Comparison of ENCODE assay signal across 12 cellular contexts in the genomic region with DNA sequence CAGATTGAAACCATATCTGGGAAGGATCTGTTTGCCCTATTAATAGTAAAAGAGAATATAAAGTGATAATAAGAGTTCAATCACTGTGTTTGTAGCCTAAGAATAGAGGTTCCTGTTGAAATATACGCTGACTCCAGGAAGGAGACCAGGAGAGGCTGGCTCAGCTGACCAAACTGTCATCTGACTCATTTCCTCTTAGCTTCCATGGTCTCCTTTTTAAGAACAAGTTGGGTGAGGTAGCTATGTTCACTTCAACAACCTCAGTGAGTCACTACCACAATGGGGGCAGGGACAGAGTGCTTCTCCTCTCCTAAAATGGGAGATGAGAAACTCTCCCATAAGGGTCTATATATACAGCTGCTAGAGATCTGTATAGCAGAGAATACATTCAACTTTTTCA.
DNase-seq lines count a peak whose midpoint lies in the region; FAIRE-seq and TF ChIP-seq lines count a peak whose summit lies in the region.
"Had no signal": no experiment of that assay in that cellular context is flagged by ENCODE, and none has a peak within 500 bp of the region (broad histone marks: within the 10 kb centered on the region; RNA-seq: fewer than 3 reads in every experiment).

No MANE protein-coding gene starts in this region.

- no peak overlapping the region for H3K4me3 Mint-ChIP-seq in progenitor cell of endocrine pancreas (ENCODE audit: low read depth)
- H3K4me3 Mint-ChIP-seq: activated naive CD4-positive, alpha-beta T cell treated with anti-CD3 and anti-CD28 coated beads, Interleukin-2, amount 50 U/mL, for 24 hours; stimulated activated naive CD8-positive, alpha-beta T cell treated with anti-CD3 and anti-CD28 coated beads, Interleukin-15, Interleukin-2, amounts not matched to agents 100 ng/mL and 50 ng/mL, for 24 hours had no signal

- H3K4ac ChIP-seq in trophoblast cell (ENCODE audit: low read depth, low read length), result no peak overlapping the region

- H3K36me3 Mint-ChIP-seq in progenitor cell of endocrine pancreas (ENCODE audit: insufficient read depth), result no peaks in the 10 kb centered on the region

- no peak overlapping the region for H3K4me3 ChIP-seq in bronchial epithelial cell (ENCODE audit: low read depth, low read length)
- no peak overlapping the region for H3K4me3 ChIP-seq in trophoblast cell (ENCODE audit: low read depth, low read length)
- H3K4me3 ChIP-seq in ascending aorta, result no peak overlapping the region
- H3K4me3 ChIP-seq: SK-N-MC had no signal

- peak overlapping the region; percentile 88 for H4K91ac ChIP-seq in trophoblast cell (ENCODE audit: low read depth, low read length)

- H3K4me1 ChIP-seq in trophoblast cell (ENCODE audit: control insufficient read depth in 1 of 2, insufficient read depth in 2 of 2, low read length in 2 of 2) (peaks cover 2 to 6% of the 10 kb centered on the region in 2 experiments), ascending aorta (no peaks in the 10 kb centered on the region)

- no peak overlapping the region for H4K12ac ChIP-seq in trophoblast cell (ENCODE audit: low read depth, low read length)

- TF ChIP-seq CTCF in bronchial epithelial cell (IDR thresholded peaks at IDR 0.05; ENCODE audit: insufficient read depth, low read length, severe bottlenecking), result no peak
- TF ChIP-seq CTCF in ascending aorta (IDR thresholded peaks at IDR 0.05), result no peak
- TF ChIP-seq CTCF in progenitor cell of endocrine pancreas (IDR thresholded peaks at IDR 0.05; ENCODE audit: unreplicated experiment), result no peak

- DNase-seq in DMS53 (lab: John Stamatoyannopoulos, UW) (peak; percentile 17), DMS53 treated with DMSO at 0.1 percent for 48 hours (lab: John Stamatoyannopoulos, UW; ENCODE audit: unreplicated experiment) (no peak), NCI-H2029 treated with DMSO at 0.1 percent for 48 hours (lab: John Stamatoyannopoulos, UW) (peak; percentile 37), bronchial epithelial cell (ENCODE audit: low read depth) (peak; percentile 73), trophoblast cell (no peak), T1000 (lab: John Stamatoyannopoulos, UW) (no peak), ascending aorta (ENCODE audit: low spot score in 2 of 2) (no peak), progenitor cell of endocrine pancreas (ENCODE audit: low spot score, unreplicated experiment) (no peak)

- peaks cover 4% of the 10 kb centered on the region for H3K4me1 Mint-ChIP-seq in progenitor cell of endocrine pancreas (ENCODE audit: low read depth)
- H3K4me1 Mint-ChIP-seq: activated naive CD4-positive, alpha-beta T cell treated with anti-CD3 and anti-CD28 coated beads, Interleukin-2, amount 50 U/mL, for 24 hours had no signal

- H3K9me3 ChIP-seq in trophoblast cell (ENCODE audit: insufficient read depth, low read depth, low read length) (no peaks in the 10 kb centered on the region), ascending aorta (no peaks in the 10 kb centered on the region)

- H4K8ac ChIP-seq in trophoblast cell (ENCODE audit: low read depth, low read length), result no peak overlapping the region

- no peaks in the 10 kb centered on the region for H3K27me3 ChIP-seq in bronchial epithelial cell (ENCODE audit: control insufficient read depth, insufficient read depth, low read length)
- H3K27me3 ChIP-seq in trophoblast cell (ENCODE audit: insufficient read depth, low read length), result no peaks in the 10 kb centered on the region
- no peaks in the 10 kb centered on the region for H3K27me3 ChIP-seq in ascending aorta

- intact Hi-C loops in ascending aorta (cut with DNase I), result no loop called here

- H3K79me2 ChIP-seq in trophoblast cell (ENCODE audit: control insufficient read depth, insufficient read depth, low read length, poor library complexity), result no peaks in the 10 kb centered on the region

- FAIRE-seq in bronchial epithelial cell (lab: Jason Lieb, UNC), result no peak
- FAIRE-seq: A204.1 had no signal

- no peak overlapping the region for H2AFZ ChIP-seq in trophoblast cell (ENCODE audit: insufficient read depth, low read length, poor library complexity)

- H3K18ac ChIP-seq in trophoblast cell (ENCODE audit: low read length), result no peak overlapping the region

- no CpG with 5 or more reads among the region's 1 CpG for WGBS in trophoblast cell (ENCODE audit: extremely low coverage, insufficient coverage, insufficient read length)

- no peak overlapping the region for H3K4me2 ChIP-seq in trophoblast cell (ENCODE audit: low read length)

- H2BK5ac ChIP-seq in trophoblast cell (ENCODE audit: low read depth, low read length, poor library complexity), result no peak overlapping the region

- no peaks in the 10 kb centered on the region for H3K36me3 ChIP-seq in bronchial epithelial cell (ENCODE audit: control insufficient read depth, insufficient read depth, low read length)
- H3K36me3 ChIP-seq in trophoblast cell (ENCODE audit: control insufficient read depth in 1 of 2, insufficient read depth in 2 of 2, low read length in 2 of 2), result no peaks in the 10 kb centered on the region
- H3K36me3 ChIP-seq in ascending aorta, result no peaks in the 10 kb centered on the region

- H3K27ac Mint-ChIP-seq in progenitor cell of endocrine pancreas, result no peak overlapping the region
- H3K27ac Mint-ChIP-seq: activated naive CD4-positive, alpha-beta T cell treated with anti-CD3 and anti-CD28 coated beads, Interleukin-2, amount 50 U/mL, for 24 hours; stimulated activated naive CD8-positive, alpha-beta T cell treated with anti-CD3 and anti-CD28 coated beads, Interleukin-15, Interleukin-2, amounts not matched to agents 100 ng/mL and 50 ng/mL, for 24 hours had no signal

- H3K27me3 Mint-ChIP-seq in progenitor cell of endocrine pancreas, result no peaks in the 10 kb centered on the region
- H3K27me3 Mint-ChIP-seq: activated naive CD4-positive, alpha-beta T cell treated with anti-CD3 and anti-CD28 coated beads, Interleukin-2, amount 50 U/mL, for 24 hours; stimulated activated naive CD8-positive, alpha-beta T cell treated with anti-CD3 and anti-CD28 coated beads, Interleukin-15, Interleukin-2, amounts not matched to agents 100 ng/mL and 50 ng/mL, for 24 hours had no signal

- H3K79me1 ChIP-seq in trophoblast cell (ENCODE audit: low read length), result peaks cover 2% of the 10 kb centered on the region

- no peak overlapping the region for H2BK12ac ChIP-seq in trophoblast cell (ENCODE audit: low read length)

- no peak overlapping the region for H3K14ac ChIP-seq in trophoblast cell (ENCODE audit: low read length)

- H3K27ac ChIP-seq in trophoblast cell (ENCODE audit: low read depth, low read length), result no peak overlapping the region
- H3K27ac ChIP-seq in ascending aorta, result no peak overlapping the region
- H3K27ac ChIP-seq: SK-N-MC had no signal

- H3K9ac ChIP-seq in trophoblast cell (ENCODE audit: low read length), result no peak overlapping the region

- H3K9me3 Mint-ChIP-seq in progenitor cell of endocrine pancreas (ENCODE audit: low read depth), result no peaks in the 10 kb centered on the region
- H3K9me3 Mint-ChIP-seq: activated naive CD4-positive, alpha-beta T cell treated with anti-CD3 and anti-CD28 coated beads, Interleukin-2, amount 50 U/mL, for 24 hours had no signal

- no peak overlapping the region for H2BK120ac ChIP-seq in trophoblast cell (ENCODE audit: insufficient read depth, low read length, poor library complexity)

- no peak overlapping the region for H3K23ac ChIP-seq in trophoblast cell (ENCODE audit: low read length)

- H2AK5ac ChIP-seq in trophoblast cell (ENCODE audit: low read length), result no peak overlapping the region

Comparison
In these comparisons a context has a peak if more than half of its experiments do, and no peak if none do; other contexts are left out.
1. DNase-seq: peak in DMS53 (single experiment), NCI-H2029 treated with DMSO at 0.1 percent for 48 hours (single experiment) and bronchial epithelial cell (single experiment); none in DMS53 treated with DMSO at 0.1 percent for 48 hours (single experiment), trophoblast cell (0 of 2), T1000 (single experiment), ascending aorta (0 of 2) and progenitor cell of endocrine pancreas (single experiment).